20 cellular contexts compared by ENCODE assay signal in the genomic region with DNA sequence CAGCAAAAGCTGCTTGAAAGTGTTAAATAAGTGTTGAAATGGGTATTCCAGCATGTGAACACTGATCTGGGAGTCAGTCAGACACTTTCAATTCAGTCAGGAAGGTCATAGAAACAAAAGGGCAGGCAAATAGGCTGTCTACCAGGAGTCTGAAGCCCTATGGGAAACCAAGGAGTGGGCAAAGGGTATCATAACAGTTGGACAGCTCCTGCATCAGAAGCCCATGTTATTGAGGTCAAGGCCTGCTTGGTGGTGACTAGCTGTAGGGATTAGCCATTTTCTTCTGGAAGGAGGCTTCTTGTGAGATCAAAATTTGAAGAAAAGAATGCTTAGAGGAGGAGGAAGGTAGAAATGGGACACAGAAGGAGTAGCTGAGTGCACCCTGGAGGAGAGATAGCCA.
DNase-seq lines count a peak whose midpoint lies in the region; ATAC-seq, FAIRE-seq and TF ChIP-seq lines count a peak whose summit lies in the region.
"Had no signal": no experiment of that assay in that cellular context is flagged by ENCODE, and none has a peak within 500 bp of the region (broad histone marks: within the 10 kb centered on the region; RNA-seq: fewer than 3 reads in every experiment).

No MANE protein-coding gene starts in this region.

- TF ChIP-seq POLR2A in GM12892 (IDR thresholded peaks at IDR 0.05; ENCODE audit: low read depth, low read length): no peak

- no peaks in the 10 kb centered on the region for H3K9me3 ChIP-seq in SK-N-SH
- H3K9me3 ChIP-seq: ascending aorta; BLaER1 treated with 17β-estradiol and CSF1 and Interleukin-3, amounts not matched to agents 10 nM and 100 nM; MG63; stomach; upper lobe of left lung had no signal

- DNase-seq in SK-N-SH (no peak), GM12892 (ENCODE audit: insufficient read length) (no peak), left lobe of liver (ENCODE audit: low spot score) (no peak), GF-D8 (lab: John Stamatoyannopoulos, UW) (no peak), EL (no peak), NCI-H2196 (lab: John Stamatoyannopoulos, UW; ENCODE audit: unreplicated experiment) (no peak)
- DNase-seq in activated CD8-positive, alpha-beta T cell treated with anti-CD3 and anti-CD28 coated beads for 36 hours: no peak
- DNase-seq: DMS79, endodermal cell, kidney, MG63, NCI-H187 treated with DMSO at 0.1 percent for 48 hours, right cardiac atrium, stomach, upper lobe of left lung had no signal

- H3K9ac ChIP-seq in SK-N-SH: no peak overlapping the region
- H3K9ac ChIP-seq: BLaER1 treated with 17β-estradiol and CSF1 and Interleukin-3, amounts not matched to agents 10 nM and 100 nM had no signal

- intact Hi-C loops in activated CD8-positive, alpha-beta T cell treated with anti-CD3 and anti-CD28 coated beads for 36 hours (cut with micrococcal nuclease): loop anchor here (5.0 kb wide), 1 partner anchor 95 kb away; the partner anchor contains the start of gene STIM1

- no peak for TF ChIP-seq CTCF in SK-N-SH (IDR thresholded peaks at IDR 0.05)
- TF ChIP-seq CTCF in activated CD8-positive, alpha-beta T cell treated with anti-CD3 and anti-CD28 coated beads for 36 hours (IDR thresholded peaks at IDR 0.05): no peak

- ATAC-seq in SK-N-SH treated with all-trans-retinoic acid at 6 μM for 48 hours: no peak
- no peak for ATAC-seq in activated CD8-positive, alpha-beta T cell treated with anti-CD3 and anti-CD28 coated beads for 36 hours
- peak; percentile 36 for ATAC-seq in left lobe of liver
- ATAC-seq: activated CD4-positive, CD25-positive, alpha-beta regulatory T cell treated with anti-CD3 and anti-CD28 coated beads, Interleukin-2, amount 50 U/mL, for 24 hours had no signal

- no peak for TF ChIP-seq EP300 in SK-N-SH (IDR thresholded peaks at IDR 0.05; ENCODE audit: borderline replicate concordance in 1 of 2, low read depth in 1 of 2, low read length in 1 of 2)

- no peak overlapping the region for H2AFZ ChIP-seq in SK-N-SH (ENCODE audit: low read depth)

- POLR2A ChIA-PET in SK-N-SH (lab: Yijun Ruan, JAX): no interaction called here
- POLR2A ChIA-PET in activated CD8-positive, alpha-beta T cell treated with anti-CD3 and anti-CD28 coated beads for 36 hours (lab: Charles Lee): interaction anchor here (0.6 to 0.9 kb wide), 3 partner anchors 13 to 67 kb away, joined by 3 read pairs; no protein-coding TSS in a partner anchor

- H3K27me3 ChIP-seq in SK-N-SH (ENCODE audit: insufficient read depth): no peaks in the 10 kb centered on the region
- H3K27me3 ChIP-seq: ascending aorta; BLaER1 treated with 17β-estradiol and CSF1 and Interleukin-3, amounts not matched to agents 10 nM and 100 nM; MG63; stomach; upper lobe of left lung had no signal

- TF ChIP-seq RAD21 in SK-N-SH (IDR thresholded peaks at IDR 0.05; ENCODE audit: low read length): no peak

- no peak overlapping the region for H3K4me2 ChIP-seq in SK-N-SH
- H3K4me2 ChIP-seq: BLaER1 treated with 17β-estradiol and CSF1 and Interleukin-3, amounts not matched to agents 10 nM and 100 nM had no signal

- peak; percentile 21 for FAIRE-seq in GM12892 (lab: Jason Lieb, UNC)
- FAIRE-seq: kidney had no signal

- H3K27ac ChIP-seq in SK-N-SH (ENCODE audit: low read depth in 2 of 2, low read length in 1 of 2): no peak overlapping the region
- H3K27ac ChIP-seq: 22Rv1; ascending aorta; BLaER1 treated with 17β-estradiol and CSF1 and Interleukin-3, amounts not matched to agents 10 nM and 100 nM; upper lobe of left lung had no signal

- H3K27me3 Mint-ChIP-seq in activated CD8-positive, alpha-beta T cell treated with anti-CD3 and anti-CD28 coated beads for 36 hours: no peaks in the 10 kb centered on the region

- H3K36me3 ChIP-seq in SK-N-SH (replicated peaks in 1 of 2; ENCODE audit: control insufficient read depth in 1 of 2, insufficient read depth in 2 of 2, low read length in 1 of 2): no peaks in the 10 kb centered on the region
- H3K36me3 ChIP-seq: ascending aorta, MG63, stomach, upper lobe of left lung had no signal

- no peaks in the 10 kb centered on the region for H3K9me3 Mint-ChIP-seq in activated CD8-positive, alpha-beta T cell treated with anti-CD3 and anti-CD28 coated beads for 36 hours
- H3K9me3 Mint-ChIP-seq: endodermal cell had no signal

- peaks cover 21% of the 10 kb centered on the region for H3K36me3 Mint-ChIP-seq in activated CD8-positive, alpha-beta T cell treated with anti-CD3 and anti-CD28 coated beads for 36 hours (ENCODE audit: low read depth)

- no peaks in the 10 kb centered on the region for H3K9me2 ChIP-seq in SK-N-SH

- no peak overlapping the region for H3K4me3 ChIP-seq in SK-N-SH (ENCODE audit: low read depth in 2 of 2, low read length in 1 of 2)
- H3K4me3 ChIP-seq: ascending aorta; BLaER1 treated with 17β-estradiol and CSF1 and Interleukin-3, amounts not matched to agents 10 nM and 100 nM; MG63; stomach; upper lobe of left lung had no signal

- H4K20me1 ChIP-seq in SK-N-SH (ENCODE audit: insufficient read depth): no peaks in the 10 kb centered on the region

- H3K27ac Mint-ChIP-seq in activated CD8-positive, alpha-beta T cell treated with anti-CD3 and anti-CD28 coated beads for 36 hours: peak overlapping the region; percentile 47
- H3K27ac Mint-ChIP-seq: endodermal cell had no signal

- peaks cover 88% of the 10 kb centered on the region for H3K4me1 Mint-ChIP-seq in activated CD8-positive, alpha-beta T cell treated with anti-CD3 and anti-CD28 coated beads for 36 hours (ENCODE audit: low read depth)

- H3F3A ChIP-seq in SK-N-SH (replicated peaks; ENCODE audit: insufficient read depth): peaks cover 3% of the 10 kb centered on the region

- H3K4me1 ChIP-seq in SK-N-SH (ENCODE audit: control insufficient read depth in 1 of 2, insufficient read depth in 2 of 2, low read depth in 1 of 2, low read length in 1 of 2): peaks cover 0 to 9% of the 10 kb centered on the region in 2 experiments; a peak in 2 of 4 replicates

- CTCF ChIA-PET in SK-N-SH (lab: Yijun Ruan, JAX): interaction anchor here (0.7 to 1.6 kb wide), 4 partner anchors 22 to 120 kb away, joined by 3 to 5 read pairs (median 3); no protein-coding TSS in a partner anchor
- CTCF ChIA-PET in activated CD8-positive, alpha-beta T cell treated with anti-CD3 and anti-CD28 coated beads for 36 hours (lab: Charles Lee): interaction anchor here (0.8 to 4.3 kb wide), 4 partner anchors 13 to 111 kb away, joined by 3 to 21 read pairs (median 8); partner anchors contain the start of genes RHOG and STIM1

- no peak overlapping the region for H3K4me3 Mint-ChIP-seq in activated CD8-positive, alpha-beta T cell treated with anti-CD3 and anti-CD28 coated beads for 36 hours
- H3K4me3 Mint-ChIP-seq: endodermal cell had no signal

- H3K79me2 ChIP-seq in SK-N-SH (ENCODE audit: insufficient read depth): no peaks in the 10 kb centered on the region

TF ChIP-seq in SK-N-SH, 30 proteins besides CTCF, POLR2A, EP300 and RAD21 (continues in another document):
- TF ChIP-seq, protein P1, sequence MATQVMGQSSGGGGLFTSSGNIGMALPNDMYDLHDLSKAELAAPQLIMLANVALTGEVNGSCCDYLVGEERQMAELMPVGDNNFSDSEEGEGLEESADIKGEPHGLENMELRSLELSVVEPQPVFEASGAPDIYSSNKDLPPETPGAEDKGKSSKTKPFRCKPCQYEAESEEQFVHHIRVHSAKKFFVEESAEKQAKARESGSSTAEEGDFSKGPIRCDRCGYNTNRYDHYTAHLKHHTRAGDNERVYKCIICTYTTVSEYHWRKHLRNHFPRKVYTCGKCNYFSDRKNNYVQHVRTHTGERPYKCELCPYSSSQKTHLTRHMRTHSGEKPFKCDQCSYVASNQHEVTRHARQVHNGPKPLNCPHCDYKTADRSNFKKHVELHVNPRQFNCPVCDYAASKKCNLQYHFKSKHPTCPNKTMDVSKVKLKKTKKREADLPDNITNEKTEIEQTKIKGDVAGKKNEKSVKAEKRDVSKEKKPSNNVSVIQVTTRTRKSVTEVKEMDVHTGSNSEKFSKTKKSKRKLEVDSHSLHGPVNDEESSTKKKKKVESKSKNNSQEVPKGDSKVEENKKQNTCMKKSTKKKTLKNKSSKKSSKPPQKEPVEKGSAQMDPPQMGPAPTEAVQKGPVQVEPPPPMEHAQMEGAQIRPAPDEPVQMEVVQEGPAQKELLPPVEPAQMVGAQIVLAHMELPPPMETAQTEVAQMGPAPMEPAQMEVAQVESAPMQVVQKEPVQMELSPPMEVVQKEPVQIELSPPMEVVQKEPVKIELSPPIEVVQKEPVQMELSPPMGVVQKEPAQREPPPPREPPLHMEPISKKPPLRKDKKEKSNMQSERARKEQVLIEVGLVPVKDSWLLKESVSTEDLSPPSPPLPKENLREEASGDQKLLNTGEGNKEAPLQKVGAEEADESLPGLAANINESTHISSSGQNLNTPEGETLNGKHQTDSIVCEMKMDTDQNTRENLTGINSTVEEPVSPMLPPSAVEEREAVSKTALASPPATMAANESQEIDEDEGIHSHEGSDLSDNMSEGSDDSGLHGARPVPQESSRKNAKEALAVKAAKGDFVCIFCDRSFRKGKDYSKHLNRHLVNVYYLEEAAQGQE (IDR thresholded peaks at IDR 0.05; ENCODE audit: low read depth, low read length): peak; percentile 76; the same call in 1 of the 2 replicates
- no peak for TF ChIP-seq NRF1 (IDR thresholded peaks at IDR 0.05; ENCODE audit: low read depth, low read length)

TF ChIP-seq in SK-N-SH treated with all-trans-retinoic acid at 6 μM for 48 hours, 23 proteins besides CTCF, POLR2A, EP300 and RAD21:
- TF ChIP-seq ZC3H10 (CRISPR knock-in tag; IDR thresholded peaks at IDR 0.05) (no peak), ZFP3 (CRISPR knock-in tag; IDR thresholded peaks at IDR 0.05) (no peak), ARNTL (CRISPR knock-in tag; IDR thresholded peaks at IDR 0.05; ENCODE audit: borderline replicate concordance, low read depth) (no peak), BACH2 (CRISPR knock-in tag; IDR thresholded peaks at IDR 0.05; ENCODE audit: borderline replicate concordance) (no peak), SNAI2 (CRISPR knock-in tag; IDR thresholded peaks at IDR 0.05) (no peak), ZFP30 (CRISPR knock-in tag; IDR thresholded peaks at IDR 0.05) (no peak), ZNF70 (CRISPR knock-in tag; IDR thresholded peaks at IDR 0.05) (no peak), OSR1 (CRISPR knock-in tag; IDR thresholded peaks at IDR 0.05) (no peak)
- TF ChIP-seq, protein P2, sequence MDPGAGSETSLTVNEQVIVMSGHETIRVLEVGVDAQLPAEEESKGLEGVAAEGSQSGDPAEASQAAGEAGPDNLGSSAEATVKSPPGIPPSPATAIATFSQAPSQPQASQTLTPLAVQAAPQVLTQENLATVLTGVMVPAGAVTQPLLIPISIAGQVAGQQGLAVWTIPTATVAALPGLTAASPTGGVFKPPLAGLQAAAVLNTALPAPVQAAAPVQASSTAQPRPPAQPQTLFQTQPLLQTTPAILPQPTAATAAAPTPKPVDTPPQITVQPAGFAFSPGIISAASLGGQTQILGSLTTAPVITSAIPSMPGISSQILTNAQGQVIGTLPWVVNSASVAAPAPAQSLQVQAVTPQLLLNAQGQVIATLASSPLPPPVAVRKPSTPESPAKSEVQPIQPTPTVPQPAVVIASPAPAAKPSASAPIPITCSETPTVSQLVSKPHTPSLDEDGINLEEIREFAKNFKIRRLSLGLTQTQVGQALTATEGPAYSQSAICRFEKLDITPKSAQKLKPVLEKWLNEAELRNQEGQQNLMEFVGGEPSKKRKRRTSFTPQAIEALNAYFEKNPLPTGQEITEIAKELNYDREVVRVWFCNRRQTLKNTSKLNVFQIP (CRISPR knock-in tag; IDR thresholded peaks at IDR 0.05; ENCODE audit: borderline replicate concordance, low read depth): no peak
